Comparison of ENCODE assay signal across 1 cellular context in the genomic region with DNA sequence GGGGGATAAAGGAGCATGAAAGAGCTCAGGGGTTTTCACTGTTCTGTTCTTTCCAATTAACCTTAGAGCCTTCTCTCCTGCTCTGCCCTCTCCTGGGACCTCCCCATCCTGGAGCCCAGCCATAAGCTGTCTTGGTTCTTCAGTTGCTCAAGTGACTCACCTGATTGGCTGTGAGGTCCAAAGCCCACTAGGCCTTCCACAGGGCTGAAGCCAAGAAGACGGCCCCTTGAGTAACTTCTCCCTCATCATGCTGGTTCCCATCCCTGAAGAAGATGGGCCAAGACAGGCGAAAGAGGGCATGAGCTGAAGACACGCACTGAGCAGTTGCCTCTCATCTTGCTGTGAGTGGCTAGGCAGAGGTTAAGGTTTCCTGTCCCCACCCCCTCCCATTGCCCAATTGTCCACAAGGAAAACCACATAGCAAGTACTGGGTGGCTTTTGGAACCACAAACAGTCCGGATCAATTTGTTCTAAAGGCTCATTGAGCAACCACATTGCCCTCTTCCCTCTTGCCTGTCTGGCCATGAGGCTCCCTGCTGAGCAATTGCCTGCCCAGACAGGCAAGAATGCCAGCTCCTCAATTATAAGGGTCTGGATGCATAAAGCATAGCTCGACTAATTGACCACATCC.
TF ChIP-seq lines count a peak whose summit lies in the region.

No MANE protein-coding gene starts in this region.

TF ChIP-seq in HepG2, 621 proteins besides CTCF, POLR2A, EP300 and RAD21 (continued from another document and continues in another):
- no peak for TF ChIP-seq SSRP1 (CRISPR knock-in tag; IDR thresholded peaks at IDR 0.05)
- TF ChIP-seq FOXP1 (IDR thresholded peaks at IDR 0.05), result no peak
- peak; percentile 71; the same call in 1 of the 2 replicates for TF ChIP-seq FOXP1 (CRISPR knock-in tag; IDR thresholded peaks at IDR 0.05)
- TF ChIP-seq HNRNPK (IDR thresholded peaks at IDR 0.05; ENCODE audit: low read depth, low read length, poor library complexity, severe bottlenecking), result no peak
- peak; percentile 97 for TF ChIP-seq CEBPG (CRISPR knock-in tag; IDR thresholded peaks at IDR 0.05)
- TF ChIP-seq ARNTL (CRISPR knock-in tag; IDR thresholded peaks at IDR 0.05), result peak; percentile 47; the same call in 1 of the 2 replicates
- peak; percentile 71; the same call in 1 of the 2 replicates for TF ChIP-seq ZFP90 (CRISPR knock-in tag; IDR thresholded peaks at IDR 0.05; ENCODE audit: borderline replicate concordance)
- TF ChIP-seq ZNF7 (CRISPR knock-in tag; IDR thresholded peaks at IDR 0.05), result no peak
- TF ChIP-seq BRF2 (CRISPR knock-in tag; IDR thresholded peaks at IDR 0.05), result no peak; the same call in 1 of the 2 replicates
- peak; percentile 25 for TF ChIP-seq NFKBIZ (CRISPR knock-in tag; IDR thresholded peaks at IDR 0.05)
- TF ChIP-seq ZNF234 (CRISPR knock-in tag; conservative IDR thresholded peaks at IDR 0.05), result no peak
- peak; percentile 85 for TF ChIP-seq RXRA (CRISPR knock-in tag; IDR thresholded peaks at IDR 0.05)
- TF ChIP-seq ZNF205 (CRISPR knock-in tag; IDR thresholded peaks at IDR 0.05), result no peak
- TF ChIP-seq POLR2G (IDR thresholded peaks at IDR 0.05; ENCODE audit: low read depth, low read length), result peak; percentile 78
- TF ChIP-seq SRSF1 (optimal IDR thresholded peaks at IDR 0.05; ENCODE audit: low read depth, low read length), result no peak
- no peak for TF ChIP-seq DMTF1 (CRISPR knock-in tag; IDR thresholded peaks at IDR 0.05)
- TF ChIP-seq ZBTB26 (CRISPR knock-in tag; IDR thresholded peaks at IDR 0.05; ENCODE audit: borderline replicate concordance), result peak; percentile 58; the same call in 1 of the 2 replicates
- TF ChIP-seq SP1 (IDR thresholded peaks at IDR 0.05), result no peak
- 0 out of 2 replicates have a peak, but pooled peaks have one; percentile 38 for TF ChIP-seq SP1 (CRISPR knock-in tag; IDR thresholded peaks at IDR 0.05)
- TF ChIP-seq, protein P1, sequence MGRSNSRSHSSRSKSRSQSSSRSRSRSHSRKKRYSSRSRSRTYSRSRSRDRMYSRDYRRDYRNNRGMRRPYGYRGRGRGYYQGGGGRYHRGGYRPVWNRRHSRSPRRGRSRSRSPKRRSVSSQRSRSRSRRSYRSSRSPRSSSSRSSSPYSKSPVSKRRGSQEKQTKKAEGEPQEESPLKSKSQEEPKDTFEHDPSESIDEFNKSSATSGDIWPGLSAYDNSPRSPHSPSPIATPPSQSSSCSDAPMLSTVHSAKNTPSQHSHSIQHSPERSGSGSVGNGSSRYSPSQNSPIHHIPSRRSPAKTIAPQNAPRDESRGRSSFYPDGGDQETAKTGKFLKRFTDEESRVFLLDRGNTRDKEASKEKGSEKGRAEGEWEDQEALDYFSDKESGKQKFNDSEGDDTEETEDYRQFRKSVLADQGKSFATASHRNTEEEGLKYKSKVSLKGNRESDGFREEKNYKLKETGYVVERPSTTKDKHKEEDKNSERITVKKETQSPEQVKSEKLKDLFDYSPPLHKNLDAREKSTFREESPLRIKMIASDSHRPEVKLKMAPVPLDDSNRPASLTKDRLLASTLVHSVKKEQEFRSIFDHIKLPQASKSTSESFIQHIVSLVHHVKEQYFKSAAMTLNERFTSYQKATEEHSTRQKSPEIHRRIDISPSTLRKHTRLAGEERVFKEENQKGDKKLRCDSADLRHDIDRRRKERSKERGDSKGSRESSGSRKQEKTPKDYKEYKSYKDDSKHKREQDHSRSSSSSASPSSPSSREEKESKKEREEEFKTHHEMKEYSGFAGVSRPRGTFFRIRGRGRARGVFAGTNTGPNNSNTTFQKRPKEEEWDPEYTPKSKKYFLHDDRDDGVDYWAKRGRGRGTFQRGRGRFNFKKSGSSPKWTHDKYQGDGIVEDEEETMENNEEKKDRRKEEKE (IDR thresholded peaks at IDR 0.05), result no peak
- TF ChIP-seq KDM6A (CRISPR knock-in tag; IDR thresholded peaks at IDR 0.05; ENCODE audit: low read depth), result peak; percentile 63; the same call in 1 of the 2 replicates
- TF ChIP-seq AGO1 (IDR thresholded peaks at IDR 0.05; ENCODE audit: low read depth, low read length, poor library complexity, severe bottlenecking), result no peak
- TF ChIP-seq KDM5A (IDR thresholded peaks at IDR 0.05; ENCODE audit: borderline replicate concordance, low read length), result no peak; the same call in 1 of the 2 replicates
- no peak for TF ChIP-seq TGIF2 (CRISPR knock-in tag; IDR thresholded peaks at IDR 0.05)
- TF ChIP-seq IKZF1 (IDR thresholded peaks at IDR 0.05), result no peak
- TF ChIP-seq JARID2 (CRISPR knock-in tag; IDR thresholded peaks at IDR 0.05; ENCODE audit: insufficient replicate concordance), result no peak
- TF ChIP-seq ZNF331 (CRISPR knock-in tag; IDR thresholded peaks at IDR 0.05), result peak; percentile 98
- TF ChIP-seq ZNF646 (CRISPR knock-in tag; IDR thresholded peaks at IDR 0.05), result peak; percentile 81; the same call in 1 of the 2 replicates
- TF ChIP-seq SRSF4 (IDR thresholded peaks at IDR 0.05; ENCODE audit: low read depth, low read length, poor library complexity, severe bottlenecking), result no peak
- TF ChIP-seq SATB2 (CRISPR knock-in tag; IDR thresholded peaks at IDR 0.05), result peak; percentile 79; the same call in 1 of the 2 replicates
- TF ChIP-seq, protein P2, sequence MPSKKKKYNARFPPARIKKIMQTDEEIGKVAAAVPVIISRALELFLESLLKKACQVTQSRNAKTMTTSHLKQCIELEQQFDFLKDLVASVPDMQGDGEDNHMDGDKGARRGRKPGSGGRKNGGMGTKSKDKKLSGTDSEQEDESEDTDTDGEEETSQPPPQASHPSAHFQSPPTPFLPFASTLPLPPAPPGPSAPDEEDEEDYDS (CRISPR knock-in tag; IDR thresholded peaks at IDR 0.05), result peak; percentile 82
- 0 out of 2 replicates have a peak, but pooled peaks have one; percentile 27 for TF ChIP-seq ZFP36L1 (CRISPR knock-in tag; IDR thresholded peaks at IDR 0.05)
- TF ChIP-seq NFYB (CRISPR knock-in tag; IDR thresholded peaks at IDR 0.05), result peak; percentile 60; the same call in 1 of the 2 replicates
- peak; percentile 71; the same call in 1 of the 2 replicates for TF ChIP-seq HMG20A (CRISPR knock-in tag; IDR thresholded peaks at IDR 0.05; ENCODE audit: borderline replicate concordance)
- TF ChIP-seq MAFK (conservative IDR thresholded peaks at IDR 0.05 in 1 of 2, IDR thresholded peaks at IDR 0.05 in 1 of 2; ENCODE audit: low read length in 2 of 2), result no peak
- no peak for TF ChIP-seq ZNF768 (CRISPR knock-in tag; IDR thresholded peaks at IDR 0.05)
- TF ChIP-seq ZNF674 (CRISPR knock-in tag; IDR thresholded peaks at IDR 0.05; ENCODE audit: low read depth), result no peak
- peak; percentile 38; the same call in 1 of the 2 replicates for TF ChIP-seq ZNF451 (CRISPR knock-in tag; IDR thresholded peaks at IDR 0.05)
- TF ChIP-seq NR2C2 (CRISPR knock-in tag; IDR thresholded peaks at IDR 0.05; ENCODE audit: borderline replicate concordance), result peak; percentile 75
- TF ChIP-seq ZNF577 (CRISPR knock-in tag; IDR thresholded peaks at IDR 0.05; ENCODE audit: borderline replicate concordance, low read depth), result no peak
- TF ChIP-seq EEA1 (CRISPR knock-in tag; IDR thresholded peaks at IDR 0.05; ENCODE audit: borderline replicate concordance), result no peak; the same call in 1 of the 2 replicates
- no peak for TF ChIP-seq GTF3A (CRISPR knock-in tag; conservative IDR thresholded peaks at IDR 0.05)
- TF ChIP-seq SP2 (CRISPR knock-in tag; IDR thresholded peaks at IDR 0.05), result no peak
- TF ChIP-seq RBM22 (optimal IDR thresholded peaks at IDR 0.05; ENCODE audit: low read length), result no peak
- TF ChIP-seq ZNF879 (CRISPR knock-in tag; IDR thresholded peaks at IDR 0.05), result 0 out of 2 replicates have a peak, but pooled peaks have one; percentile 44
- no peak for TF ChIP-seq ZMYM2 (CRISPR knock-in tag; IDR thresholded peaks at IDR 0.05)
- no peak for TF ChIP-seq ZNF230 (CRISPR knock-in tag; IDR thresholded peaks at IDR 0.05)
- TF ChIP-seq WIZ (CRISPR knock-in tag; IDR thresholded peaks at IDR 0.05), result peak; percentile 84; the same call in 1 of the 2 replicates
- TF ChIP-seq ZNF256 (CRISPR knock-in tag; conservative IDR thresholded peaks at IDR 0.05), result 0 out of 2 replicates have a peak, but pooled peaks have one; percentile 59
- peak; percentile 94 for TF ChIP-seq NCOA2 (CRISPR knock-in tag; IDR thresholded peaks at IDR 0.05)
- no peak for TF ChIP-seq ZNF569 (CRISPR knock-in tag; IDR thresholded peaks at IDR 0.05; ENCODE audit: borderline replicate concordance)
- no peak for TF ChIP-seq KAT2B (IDR thresholded peaks at IDR 0.05; ENCODE audit: borderline replicate concordance, low read depth, low read length)
- no peak for TF ChIP-seq SALL2 (CRISPR knock-in tag; IDR thresholded peaks at IDR 0.05)
- peak; percentile 78 for TF ChIP-seq NRL (CRISPR knock-in tag; IDR thresholded peaks at IDR 0.05; ENCODE audit: borderline replicate concordance)
- peak; percentile 25; the same call in 1 of the 2 replicates for TF ChIP-seq KDM1A (CRISPR knock-in tag; IDR thresholded peaks at IDR 0.05)
- TF ChIP-seq ZNF543 (CRISPR knock-in tag; IDR thresholded peaks at IDR 0.05), result peak; percentile 78; the same call in 1 of the 2 replicates
- TF ChIP-seq JUN (CRISPR knock-in tag; IDR thresholded peaks at IDR 0.05), result peak; percentile 30; the same call in 1 of the 2 replicates
- no peak for TF ChIP-seq TCF7L2 (IDR thresholded peaks at IDR 0.05; ENCODE audit: low read depth, low read length)
